Comparison of ENCODE assay signal across 1 cellular context in genomic region chr14:103550451-103551337, GRCh38.
TF ChIP-seq lines count a peak whose summit lies in the region.

No MANE protein-coding gene starts in this region.

TF ChIP-seq in H1, 55 proteins besides CTCF, POLR2A, EP300 and RAD21:
- TF ChIP-seq SAP30 (IDR thresholded peaks at IDR 0.05; ENCODE audit: insufficient read depth, insufficient replicate concordance, low read length) (no peak), SRF (IDR thresholded peaks at IDR 0.05; ENCODE audit: low read depth, low read length) (no peak), POLR2AphosphoS5 (IDR thresholded peaks at IDR 0.05; ENCODE audit: low read depth, low read length) (no peak), BRCA1 (IDR thresholded peaks at IDR 0.05; ENCODE audit: low read depth, low read length) (no peak), FOSL1 (IDR thresholded peaks at IDR 0.05; ENCODE audit: insufficient read depth, low read depth, low read length) (no peak), EGR1 (IDR thresholded peaks at IDR 0.05; ENCODE audit: borderline replicate concordance, low read depth, low read length) (no peak), HDAC6 (IDR thresholded peaks at IDR 0.05; ENCODE audit: low read depth, low read length) (no peak), CHD7 (IDR thresholded peaks at IDR 0.05; ENCODE audit: insufficient replicate concordance, low read length) (no peak), GTF2F1 (IDR thresholded peaks at IDR 0.05; ENCODE audit: borderline replicate concordance, low read depth, low read length) (no peak), ASH2L (IDR thresholded peaks at IDR 0.05; ENCODE audit: low read length) (no peak), CHD2 (IDR thresholded peaks at IDR 0.05; ENCODE audit: low read length) (no peak), MAX (IDR thresholded peaks at IDR 0.05) (no peak), SP4 (IDR thresholded peaks at IDR 0.05; ENCODE audit: low read length) (no peak), E2F6 (IDR thresholded peaks at IDR 0.05) (no peak), TBP (IDR thresholded peaks at IDR 0.05; ENCODE audit: low read depth, low read length) (no peak), SIN3A (conservative IDR thresholded peaks at IDR 0.05 in 1 of 2, IDR thresholded peaks at IDR 0.05 in 1 of 2; ENCODE audit: low read depth in 1 of 2, low read length in 2 of 2) (no peak)
